In genomic region chr12:123633379-123634141, GRCh38 we compare ENCODE assay signal across 1 cellular context.
TF ChIP-seq lines count a peak whose summit lies in the region.

EIF2B1 (minus strand) TSS chr12:123633686; CDS start chr12:123633557, 129 bp downstream.
GTF2H3 (plus strand) TSS chr12:123633829; CDS start chr12:123633860, 31 bp downstream.

TF ChIP-seq in K562, 482 proteins besides CTCF, POLR2A, EP300 and RAD21 (continued from another document and continues in another):
- TF ChIP-seq SFPQ (IDR thresholded peaks at IDR 0.05; ENCODE audit: low read depth, low read length) = no peak
- TF ChIP-seq ATF4 (CRISPR knock-in tag; IDR thresholded peaks at IDR 0.05) = no peak
- TF ChIP-seq HLTF (IDR thresholded peaks at IDR 0.05) = no peak
- peak; percentile 67; the same call in 1 of the 2 replicates for TF ChIP-seq ZNF384 (IDR thresholded peaks at IDR 0.05; ENCODE audit: low read depth, low read length)
- TF ChIP-seq MITF (IDR thresholded peaks at IDR 0.05) = peak; percentile 89
- TF ChIP-seq ATF1 (CRISPR knock-in tag; IDR thresholded peaks at IDR 0.05) = peak; percentile 98
- TF ChIP-seq ATF1 (tag; IDR thresholded peaks at IDR 0.05) = peak; percentile 100
- TF ChIP-seq MXI1 (IDR thresholded peaks at IDR 0.05; ENCODE audit: low read depth, low read length) = peak; percentile 97
- TF ChIP-seq HDAC1 (IDR thresholded peaks at IDR 0.05) = peak in 1 of 2 experiments; percentile 100; a peak in 2 of 4 replicates
- TF ChIP-seq ZNF316 (IDR thresholded peaks at IDR 0.05) = no peak
- no peak for TF ChIP-seq ZNF347 (CRISPR knock-in tag; IDR thresholded peaks at IDR 0.05; ENCODE audit: low read depth)
- peak; percentile 99 for TF ChIP-seq PHF8 (IDR thresholded peaks at IDR 0.05; ENCODE audit: borderline replicate concordance, low read length)
- no peak for TF ChIP-seq ZSCAN32 (CRISPR knock-in tag; IDR thresholded peaks at IDR 0.05)
- peak; percentile 70 for TF ChIP-seq FIP1L1 (IDR thresholded peaks at IDR 0.05; ENCODE audit: low read depth, low read length, poor library complexity, severe bottlenecking)
- peak; percentile 100 for TF ChIP-seq GABPA (tag; conservative IDR thresholded peaks at IDR 0.05; ENCODE audit: low read depth)
- TF ChIP-seq BRD9 (IDR thresholded peaks at IDR 0.05; ENCODE audit: low read depth, partially characterized antibody) = no peak
- peak; percentile 41; the same call in 1 of the 2 replicates for TF ChIP-seq TCF3 (CRISPR knock-in tag; IDR thresholded peaks at IDR 0.05)
- TF ChIP-seq CEBPB (tag; IDR thresholded peaks at IDR 0.05) = no peak
- TF ChIP-seq E2F6 (IDR thresholded peaks at IDR 0.05; ENCODE audit: borderline replicate concordance in 1 of 2, extremely low read depth in 1 of 2, insufficient read depth in 1 of 2, insufficient read length in 1 of 2, low read depth in 1 of 2, low read length in 1 of 2, poor library complexity in 1 of 2, severe bottlenecking in 1 of 2) = peak; percentile 60 to 72
- peak; percentile 85 for TF ChIP-seq MTA3 (IDR thresholded peaks at IDR 0.05; ENCODE audit: borderline replicate concordance)
- TF ChIP-seq DIDO1 (tag; IDR thresholded peaks at IDR 0.05; ENCODE audit: low read depth) = peak; percentile 95
- TF ChIP-seq ZNF830 (CRISPR knock-in tag; IDR thresholded peaks at IDR 0.05) = no peak
- TF ChIP-seq KLF1 (tag; IDR thresholded peaks at IDR 0.05) = peak; percentile 93; the same call in 1 of the 2 replicates
- TF ChIP-seq ZNF280B (CRISPR knock-in tag; IDR thresholded peaks at IDR 0.05) = no peak
- no peak for TF ChIP-seq PURB (CRISPR knock-in tag; IDR thresholded peaks at IDR 0.05; ENCODE audit: low read depth)
- TF ChIP-seq CHD1 (IDR thresholded peaks at IDR 0.05; ENCODE audit: low read length) = no peak
- no peak for TF ChIP-seq ZNF41 (CRISPR knock-in tag; conservative IDR thresholded peaks at IDR 0.05)
- TF ChIP-seq ZNF318 (IDR thresholded peaks at IDR 0.05; ENCODE audit: borderline replicate concordance in 1 of 2, low read depth in 1 of 2) = no peak
- TF ChIP-seq MEF2A (IDR thresholded peaks at IDR 0.05; ENCODE audit: control insufficient read depth, low read depth, low read length) = no peak
- peak; percentile 100 for TF ChIP-seq RBFOX2 (IDR thresholded peaks at IDR 0.05; ENCODE audit: low read depth, low read length)
- TF ChIP-seq STAT5A (IDR thresholded peaks at IDR 0.05; ENCODE audit: borderline replicate concordance, low read length) = no peak
- no peak for TF ChIP-seq E2F4 (CRISPR knock-in tag; IDR thresholded peaks at IDR 0.05; ENCODE audit: low read depth)
- no peak for TF ChIP-seq KLF6 (CRISPR knock-in tag; IDR thresholded peaks at IDR 0.05; ENCODE audit: borderline replicate concordance)
- no peak for TF ChIP-seq HDAC8 (tag; IDR thresholded peaks at IDR 0.05)
- TF ChIP-seq ZNF707 (CRISPR knock-in tag; conservative IDR thresholded peaks at IDR 0.05) = no peak
- peak; percentile 94 for TF ChIP-seq FOXK2 (conservative IDR thresholded peaks at IDR 0.05 in 1 of 2, IDR thresholded peaks at IDR 0.05 in 1 of 2; ENCODE audit: low read depth in 2 of 2)
- TF ChIP-seq ZNF511 (CRISPR knock-in tag; IDR thresholded peaks at IDR 0.05) = no peak; the same call in 1 of the 2 replicates
- peak; percentile 36; the same call in 1 of the 2 replicates for TF ChIP-seq ZNF24 (IDR thresholded peaks at IDR 0.05)
- TF ChIP-seq ELK3 (CRISPR knock-in tag; IDR thresholded peaks at IDR 0.05) = no peak
- no peak for TF ChIP-seq SMARCA5 (IDR thresholded peaks at IDR 0.05)
- peak; percentile 98 for TF ChIP-seq EP400 (IDR thresholded peaks at IDR 0.05)
- no peak for TF ChIP-seq SMARCB1 (IDR thresholded peaks at IDR 0.05; ENCODE audit: insufficient read length, low read depth)
